ENCODE assay signal across 19 cellular contexts in genomic region chr11:92409956-92410355, GRCh38.
A peak's percentile ranks its signal among the peaks of the same experiment; 100 is the strongest.
DNase-seq lines count a peak whose midpoint lies in the region; ATAC-seq and TF ChIP-seq lines count a peak whose summit lies in the region.
"Had no signal": no experiment of that assay in that cellular context is flagged by ENCODE, and none has a peak within 500 bp of the region (broad histone marks: within the 10 kb centered on the region; RNA-seq: fewer than 3 reads in every experiment).

No MANE protein-coding gene starts in this region.

- H3K4me3 ChIP-seq in GM23338, result no peak overlapping the region
- H3K4me3 ChIP-seq in PC-9, result no peak overlapping the region

- intact Hi-C loops in PC-9 (cut with micrococcal nuclease; ENCODE audit: unreplicated experiment), result no loop called here

- H3K4me1 ChIP-seq in GM23338 (ENCODE audit: insufficient read depth), result peaks cover 62% of the 10 kb centered on the region
- H3K4me1 ChIP-seq in PC-9 (replicated peaks; ENCODE audit: insufficient read depth), result peaks cover 15% of the 10 kb centered on the region; the same call in 1 of the 2 replicates
- H3K4me1 ChIP-seq in foreskin keratinocyte, result peaks cover 10% of the 10 kb centered on the region
- H3K4me1 ChIP-seq: BE2C had no signal

- 0 out of 2 replicates have a peak overlapping the region, but pooled peaks have one; percentile 66 for H3K4me2 ChIP-seq in GM23338
- no peak overlapping the region for H3K4me2 ChIP-seq in PC-9

- DNase-seq in GM23338 (ENCODE audit: low spot score) (no peak), PC-9 (peak; percentile 3 to 80), foreskin keratinocyte (peak; percentile 41 to 80), A172 (ENCODE audit: low spot score) (no peak), COLO668 (lab: John Stamatoyannopoulos, UW; ENCODE audit: unreplicated experiment) (no peak), MV-4-11 (lab: John Stamatoyannopoulos, UW) (no peak)
- DNase-seq: ACHN; BE2C; C1 segment of cervical spinal cord; CD4-positive, CD25-positive, alpha-beta regulatory T cell; CD8-positive, alpha-beta memory T cell; DMS153; DMS79; GDM1; GOT3; H7 had no signal

- H4K20me1 ChIP-seq in GM23338 (replicated peaks; ENCODE audit: insufficient read depth) (no peaks in the 10 kb centered on the region), PC-9 (ENCODE audit: insufficient read depth) (no peaks in the 10 kb centered on the region)

- peaks cover 2% of the 10 kb centered on the region; the same call in 1 of the 3 replicates for H3K9me3 Mint-ChIP-seq in GM23338

- peaks cover 76% of the 10 kb centered on the region for H3K4me1 Mint-ChIP-seq in GM23338
- H3K4me1 Mint-ChIP-seq: CD4-positive, CD25-positive, alpha-beta regulatory T cell; CD8-positive, alpha-beta memory T cell had no signal

- no peak overlapping the region for H3K4me3 Mint-ChIP-seq in GM23338
- H3K4me3 Mint-ChIP-seq: CD4-positive, CD25-positive, alpha-beta regulatory T cell; CD8-positive, alpha-beta memory T cell; IgD-negative memory B cell had no signal

- H3K27ac Mint-ChIP-seq in GM23338, result peak overlapping the region; percentile 47
- H3K27ac Mint-ChIP-seq: CD4-positive, CD25-positive, alpha-beta regulatory T cell; CD8-positive, alpha-beta memory T cell; IgD-negative memory B cell had no signal

- H3K79me2 ChIP-seq in GM23338 (replicated peaks; ENCODE audit: insufficient read depth) (peaks cover 88% of the 10 kb centered on the region), PC-9 (ENCODE audit: low read depth) (no peaks in the 10 kb centered on the region)

- H3K27me3 ChIP-seq in GM23338 (ENCODE audit: insufficient read depth), result no peaks in the 10 kb centered on the region
- H3K27me3 ChIP-seq in PC-9 (ENCODE audit: insufficient read depth, low read depth), result no peaks in the 10 kb centered on the region
- no peaks in the 10 kb centered on the region for H3K27me3 ChIP-seq in foreskin keratinocyte
- H3K27me3 ChIP-seq: BE2C had no signal

- ATAC-seq in GM23338 (no peak), foreskin keratinocyte (peak; percentile 32)
- ATAC-seq: HCT116, HepG2 had no signal

- H3F3A ChIP-seq in GM23338 (replicated peaks; ENCODE audit: low read depth) (no peaks in the 10 kb centered on the region), PC-9 (ENCODE audit: insufficient read depth, low read depth) (no peaks in the 10 kb centered on the region; the same call in 1 of the 2 replicates)

- H3K36me3 ChIP-seq in GM23338 (ENCODE audit: insufficient read depth) (no peaks in the 10 kb centered on the region), PC-9 (ENCODE audit: low read depth) (no peaks in the 10 kb centered on the region)
- H3K36me3 ChIP-seq: BE2C had no signal

- no peak overlapping the region for H2AFZ ChIP-seq in GM23338
- no peak overlapping the region for H2AFZ ChIP-seq in PC-9

- H3K9me2 ChIP-seq in GM23338 (ENCODE audit: insufficient read depth) (no peaks in the 10 kb centered on the region), PC-9 (ENCODE audit: insufficient read depth) (no peaks in the 10 kb centered on the region)

- H3K27me3 Mint-ChIP-seq in GM23338 (ENCODE audit: insufficient read depth, low read depth, poor library complexity), result no peaks in the 10 kb centered on the region
- H3K27me3 Mint-ChIP-seq: CD4-positive, CD25-positive, alpha-beta regulatory T cell; CD8-positive, alpha-beta memory T cell had no signal

- POLR2A ChIA-PET in PC-9 (lab: Charles Lee; ENCODE audit: unreplicated experiment), result no interaction called here

- H3K27ac ChIP-seq in GM23338 (ENCODE audit: low read depth), result peak overlapping the region; percentile 40; the same call in 1 of the 2 replicates
- H3K27ac ChIP-seq in PC-9, result 0 out of 2 replicates have a peak overlapping the region, but pooled peaks have one; percentile 6
- H3K27ac ChIP-seq in foreskin keratinocyte, result no peak overlapping the region

- no peaks in the 10 kb centered on the region for H3K9me3 ChIP-seq in PC-9 (ENCODE audit: insufficient read depth, low read depth)
- H3K9me3 ChIP-seq: BE2C had no signal

- peaks cover 7% of the 10 kb centered on the region; the same call in 2 of the 3 replicates for H3K36me3 Mint-ChIP-seq in GM23338 (ENCODE audit: low read depth)
- H3K36me3 Mint-ChIP-seq: CD4-positive, CD25-positive, alpha-beta regulatory T cell; CD8-positive, alpha-beta memory T cell had no signal

- BruUV-seq in PC-9 (replicated peaks; lab: Mats Ljungman, UMichigan), result no TSS peak

- TF ChIP-seq CTCF in GM23338 (conservative IDR thresholded peaks at IDR 0.05; ENCODE audit: low read depth in 2 of 2), result no peak
- TF ChIP-seq CTCF in PC-9 (conservative IDR thresholded peaks at IDR 0.05), result no peak
- TF ChIP-seq CTCF in foreskin keratinocyte (conservative IDR thresholded peaks at IDR 0.05), result no peak

- CTCF ChIA-PET in PC-9 (lab: Charles Lee), result no interaction called here

TF ChIP-seq in GM23338, 12 proteins besides CTCF, POLR2A, EP300 and RAD21 (continues in another document):
- TF ChIP-seq CREB1 (CRISPR knock-in tag; IDR thresholded peaks at IDR 0.05; ENCODE audit: low read depth) (no peak), JUNB (IDR thresholded peaks at IDR 0.05; ENCODE audit: unreplicated experiment) (no peak), STAT1 (IDR thresholded peaks at IDR 0.05; ENCODE audit: unreplicated experiment) (no peak), EZH2 (IDR thresholded peaks at IDR 0.05; ENCODE audit: low read depth, unreplicated experiment) (no peak), ZNF114 (CRISPR knock-in tag; IDR thresholded peaks at IDR 0.05) (no peak), NANOG (IDR thresholded peaks at IDR 0.05; ENCODE audit: borderline replicate concordance) (no peak), POLR2AphosphoS5 (IDR thresholded peaks at IDR 0.05; ENCODE audit: low read depth) (no peak), ZNF331 (CRISPR knock-in tag; IDR thresholded peaks at IDR 0.05; ENCODE audit: low read depth) (no peak), EZH2phosphoT487 (IDR thresholded peaks at IDR 0.05; ENCODE audit: unreplicated experiment) (no peak)
- TF ChIP-seq, protein P1, sequence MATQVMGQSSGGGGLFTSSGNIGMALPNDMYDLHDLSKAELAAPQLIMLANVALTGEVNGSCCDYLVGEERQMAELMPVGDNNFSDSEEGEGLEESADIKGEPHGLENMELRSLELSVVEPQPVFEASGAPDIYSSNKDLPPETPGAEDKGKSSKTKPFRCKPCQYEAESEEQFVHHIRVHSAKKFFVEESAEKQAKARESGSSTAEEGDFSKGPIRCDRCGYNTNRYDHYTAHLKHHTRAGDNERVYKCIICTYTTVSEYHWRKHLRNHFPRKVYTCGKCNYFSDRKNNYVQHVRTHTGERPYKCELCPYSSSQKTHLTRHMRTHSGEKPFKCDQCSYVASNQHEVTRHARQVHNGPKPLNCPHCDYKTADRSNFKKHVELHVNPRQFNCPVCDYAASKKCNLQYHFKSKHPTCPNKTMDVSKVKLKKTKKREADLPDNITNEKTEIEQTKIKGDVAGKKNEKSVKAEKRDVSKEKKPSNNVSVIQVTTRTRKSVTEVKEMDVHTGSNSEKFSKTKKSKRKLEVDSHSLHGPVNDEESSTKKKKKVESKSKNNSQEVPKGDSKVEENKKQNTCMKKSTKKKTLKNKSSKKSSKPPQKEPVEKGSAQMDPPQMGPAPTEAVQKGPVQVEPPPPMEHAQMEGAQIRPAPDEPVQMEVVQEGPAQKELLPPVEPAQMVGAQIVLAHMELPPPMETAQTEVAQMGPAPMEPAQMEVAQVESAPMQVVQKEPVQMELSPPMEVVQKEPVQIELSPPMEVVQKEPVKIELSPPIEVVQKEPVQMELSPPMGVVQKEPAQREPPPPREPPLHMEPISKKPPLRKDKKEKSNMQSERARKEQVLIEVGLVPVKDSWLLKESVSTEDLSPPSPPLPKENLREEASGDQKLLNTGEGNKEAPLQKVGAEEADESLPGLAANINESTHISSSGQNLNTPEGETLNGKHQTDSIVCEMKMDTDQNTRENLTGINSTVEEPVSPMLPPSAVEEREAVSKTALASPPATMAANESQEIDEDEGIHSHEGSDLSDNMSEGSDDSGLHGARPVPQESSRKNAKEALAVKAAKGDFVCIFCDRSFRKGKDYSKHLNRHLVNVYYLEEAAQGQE (IDR thresholded peaks at IDR 0.05; ENCODE audit: unreplicated experiment), result no peak

Comparison
In these comparisons a context has a peak if more than half of its experiments do, and no peak if none do; other contexts are left out.
1. DNase-seq: peak in PC-9 (2 of 2) and foreskin keratinocyte (2 of 2); none in GM23338 (single experiment), A172 (single experiment), COLO668 (single experiment) and MV-4-11 (single experiment).